Comparison of ENCODE assay signal across 16 cellular contexts in the genomic region with DNA sequence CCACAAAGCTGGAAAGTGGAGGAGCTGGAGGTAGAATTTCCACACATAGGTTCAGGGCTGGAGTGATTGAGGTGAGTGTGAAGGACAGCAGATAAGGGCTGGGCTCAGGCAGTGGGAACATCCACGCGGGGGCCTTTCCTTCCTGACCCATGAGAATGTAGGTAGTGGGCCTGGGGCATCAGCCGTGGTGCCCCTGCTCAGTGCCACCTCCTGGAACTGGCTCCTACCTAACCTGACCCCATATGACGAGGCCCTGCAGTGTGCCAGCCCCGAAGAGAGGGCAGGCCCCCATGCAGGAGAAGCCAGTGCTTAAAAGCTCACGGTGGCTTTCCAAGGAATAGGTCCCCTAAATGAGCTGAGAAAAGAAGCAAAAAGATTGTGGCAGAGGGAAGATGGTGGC.
DNase-seq lines count a peak whose midpoint lies in the region; ATAC-seq and TF ChIP-seq lines count a peak whose summit lies in the region.
"Had no signal": no experiment of that assay in that cellular context is flagged by ENCODE, and none has a peak within 500 bp of the region (broad histone marks: within the 10 kb centered on the region; RNA-seq: fewer than 3 reads in every experiment).

No MANE protein-coding gene starts in this region.

- no peak overlapping the region for H4K91ac ChIP-seq in neuronal stem cell (ENCODE audit: low read depth, low read length, poor library complexity)

- H3K4me2 ChIP-seq in neuronal stem cell (ENCODE audit: insufficient read depth, low read length, poor library complexity, severe bottlenecking) = no peak overlapping the region
- H3K4me2 ChIP-seq: BLaER1 had no signal

- no peaks in the 10 kb centered on the region for H3K9me3 Mint-ChIP-seq in type B pancreatic cell
- H3K9me3 Mint-ChIP-seq in activated CD4-positive, alpha-beta T cell treated with anti-CD3 and anti-CD28 coated beads, Interleukin-2, amount 10 ng/mL, durations not matched to agents 24 days and 14 days = no peaks in the 10 kb centered on the region

- H3K36me3 ChIP-seq in neuronal stem cell (replicated peaks in 1 of 2; ENCODE audit: control insufficient read depth in 2 of 2, insufficient read depth in 2 of 2, low read length in 2 of 2) = no peaks in the 10 kb centered on the region
- H3K36me3 ChIP-seq: BLaER1, HAP-1 had no signal

- peak; percentile 10 for DNase-seq in activated effector memory CD4-positive, alpha-beta T cell treated with anti-CD3 and anti-CD28 coated beads, Interleukin-2, amount 50 U/mL, for 16 hours
- DNase-seq in activated effector memory CD4-positive, alpha-beta T cell treated with Interleukin-2 at 50 U/mL for 16 hours = no peak
- DNase-seq in left lobe of liver (ENCODE audit: low spot score) (peak; percentile 19), neuronal stem cell (ENCODE audit: low spot score) (no peak), type B pancreatic cell (ENCODE audit: extremely low spot score, unreplicated experiment) (peak; percentile 25)
- no peak for DNase-seq in activated CD4-positive, alpha-beta T cell treated with anti-CD3 and anti-CD28 coated beads, Interleukin-2, amount 10 ng/mL, durations not matched to agents 24 days and 14 days
- DNase-seq: 8988T; AML-193; Caco-2; CD8-positive, alpha-beta memory T cell; DND-41; GDM1 had no signal

- H2BK15ac ChIP-seq in neuronal stem cell (ENCODE audit: low read length) = peak overlapping the region; percentile 88

- no peaks in the 10 kb centered on the region for H3K79me1 ChIP-seq in neuronal stem cell (ENCODE audit: low read depth, low read length)

- no peak overlapping the region for H2BK120ac ChIP-seq in neuronal stem cell (ENCODE audit: low read depth, low read length)

- no peak overlapping the region for H2AFZ ChIP-seq in neuronal stem cell (ENCODE audit: low read length)

- no peak overlapping the region for H3K27ac ChIP-seq in neuronal stem cell (replicated peaks; ENCODE audit: low read length)
- H3K27ac ChIP-seq: BLaER1 had no signal

- H3K4me3 ChIP-seq in neuronal stem cell (ENCODE audit: low read length in 2 of 2) = no peak overlapping the region
- H3K4me3 ChIP-seq: BLaER1, HAP-1 had no signal

- peak overlapping the region; percentile 78 for H2AK5ac ChIP-seq in neuronal stem cell (ENCODE audit: low read depth, low read length)

- H3K4me1 ChIP-seq in neuronal stem cell (ENCODE audit: control insufficient read depth in 2 of 2, insufficient read depth in 1 of 2, low read depth in 1 of 2, low read length in 2 of 2) = peaks cover 0 to 9% of the 10 kb centered on the region in 2 donors
- H3K4me1 ChIP-seq: BLaER1, Caco-2, HAP-1 had no signal

- no peak for TF ChIP-seq CTCF in type B pancreatic cell (conservative IDR thresholded peaks at IDR 0.05)

- no peaks in the 10 kb centered on the region for H3K27me3 ChIP-seq in neuronal stem cell (ENCODE audit: control insufficient read depth in 3 of 3, insufficient read depth in 3 of 3, low read depth in 1 of 3, low read length in 3 of 3)
- H3K27me3 ChIP-seq: BLaER1 had no signal

- peak overlapping the region; percentile 30 for H2BK12ac ChIP-seq in neuronal stem cell (ENCODE audit: low read length)

- H3K14ac ChIP-seq in neuronal stem cell (ENCODE audit: low read length) = no peak overlapping the region

- H3K27ac Mint-ChIP-seq in type B pancreatic cell = no peak overlapping the region
- no peak overlapping the region for H3K27ac Mint-ChIP-seq in activated CD4-positive, alpha-beta T cell treated with anti-CD3 and anti-CD28 coated beads, Interleukin-2, amount 10 ng/mL, durations not matched to agents 24 days and 14 days

- no peak for ATAC-seq in left lobe of liver
- ATAC-seq in GM18519 (IDR thresholded peaks at IDR 0.05; ENCODE audit: low FRiP score, unreplicated experiment) = no peak
- ATAC-seq in HG03280 (IDR thresholded peaks at IDR 0.05; ENCODE audit: unreplicated experiment) = no peak

- no peak overlapping the region for H3K4ac ChIP-seq in neuronal stem cell (ENCODE audit: low read length)

- no peaks in the 10 kb centered on the region for H3K4me1 Mint-ChIP-seq in type B pancreatic cell (ENCODE audit: unreplicated experiment)
- H3K4me1 Mint-ChIP-seq in activated CD4-positive, alpha-beta T cell treated with anti-CD3 and anti-CD28 coated beads, Interleukin-2, amount 10 ng/mL, durations not matched to agents 24 days and 14 days = no peaks in the 10 kb centered on the region
- H3K4me1 Mint-ChIP-seq: CD8-positive, alpha-beta memory T cell had no signal

- no peaks in the 10 kb centered on the region for H3K27me3 Mint-ChIP-seq in type B pancreatic cell
- H3K27me3 Mint-ChIP-seq in activated CD4-positive, alpha-beta T cell treated with anti-CD3 and anti-CD28 coated beads, Interleukin-2, amount 10 ng/mL, durations not matched to agents 24 days and 14 days = peaks cover 16% of the 10 kb centered on the region

- H4K8ac ChIP-seq in neuronal stem cell (ENCODE audit: low read depth, low read length) = no peak overlapping the region

- no peak overlapping the region for H3K9ac ChIP-seq in neuronal stem cell (ENCODE audit: low read depth, low read length, poor library complexity)
- H3K9ac ChIP-seq: BLaER1 had no signal

- intact Hi-C loops in activated CD4-positive, alpha-beta T cell treated with anti-CD3 and anti-CD28 coated beads, Interleukin-2, amount 10 ng/mL, durations not matched to agents 24 days and 14 days (cut with micrococcal nuclease) = no loop called here

- peak overlapping the region; percentile 46 for H2BK5ac ChIP-seq in neuronal stem cell (ENCODE audit: low read length)

- peak overlapping the region; percentile 65 for H3K18ac ChIP-seq in neuronal stem cell (ENCODE audit: low read length)

- H3K36me3 Mint-ChIP-seq in type B pancreatic cell = no peaks in the 10 kb centered on the region
- H3K36me3 Mint-ChIP-seq in activated CD4-positive, alpha-beta T cell treated with anti-CD3 and anti-CD28 coated beads, Interleukin-2, amount 10 ng/mL, durations not matched to agents 24 days and 14 days (ENCODE audit: low read depth) = no peaks in the 10 kb centered on the region
- H3K36me3 Mint-ChIP-seq: CD8-positive, alpha-beta memory T cell had no signal

- H3K23ac ChIP-seq in neuronal stem cell (ENCODE audit: low read depth, low read length, poor library complexity) = no peak overlapping the region

- no CpG with 5 or more reads among the region's 6 CpGs for WGBS in neuronal stem cell (ENCODE audit: extremely low coverage in 2 of 2, insufficient read length in 2 of 2, insufficient replicate concordance in 1 of 2), 2 donors

- H3K9me3 ChIP-seq in neuronal stem cell (replicated peaks in 1 of 2; ENCODE audit: control insufficient read depth in 2 of 2, insufficient read depth in 1 of 2, low read depth in 1 of 2, low read length in 2 of 2) = no peaks in the 10 kb centered on the region
- H3K9me3 ChIP-seq: BLaER1, HAP-1 had no signal

- H3K4me3 Mint-ChIP-seq in type B pancreatic cell = no peak overlapping the region
- no peak overlapping the region for H3K4me3 Mint-ChIP-seq in activated CD4-positive, alpha-beta T cell treated with anti-CD3 and anti-CD28 coated beads, Interleukin-2, amount 10 ng/mL, durations not matched to agents 24 days and 14 days
- H3K4me3 Mint-ChIP-seq: CD8-positive, alpha-beta memory T cell had no signal

Comparison
In these comparisons a context has a peak if more than half of its experiments do, and no peak if none do; other contexts are left out.
1. DNase-seq: peak in activated effector memory CD4-positive, alpha-beta T cell treated with anti-CD3 and anti-CD28 coated beads, Interleukin-2, amount 50 U/mL, for 16 hours (single experiment), left lobe of liver (single experiment) and type B pancreatic cell (single experiment); none in activated effector memory CD4-positive, alpha-beta T cell treated with Interleukin-2 at 50 U/mL for 16 hours (single experiment), neuronal stem cell (single experiment) and activated CD4-positive, alpha-beta T cell treated with anti-CD3 and anti-CD28 coated beads, Interleukin-2, amount 10 ng/mL, durations not matched to agents 24 days and 14 days (single experiment).